Comparison of ENCODE assay signal across 8 cellular contexts in genomic region chr9:73133921-73134407, GRCh38. TPM values are rescaled to one million over a fixed set of nuclear protein-coding genes. Genes with fewer than 3 reads are reported as not detected.
DNase-seq lines count a peak whose midpoint lies in the region; ATAC-seq and TF ChIP-seq lines count a peak whose summit lies in the region.

No MANE protein-coding gene starts in this region.

- no peak for TF ChIP-seq CTCF in GM10248 (IDR thresholded peaks at IDR 0.05; ENCODE audit: control extremely low read depth, extremely low read depth, low read depth, missing control alignments)

- H3K4me1 ChIP-seq in CD8-positive, alpha-beta memory T cell (ENCODE audit: insufficient read depth, low read length): peaks cover 8% of the 10 kb centered on the region
- no peaks in the 10 kb centered on the region for H3K4me1 ChIP-seq in esophagus (ENCODE audit: control insufficient read depth in 2 of 2, insufficient read depth in 2 of 2, low read length in 1 of 2)

- peaks cover 0 to 3% (median 0%) of the 10 kb centered on the region in 3 donors for H3K36me3 Mint-ChIP-seq in CD8-positive, alpha-beta memory T cell

- POLR2A ChIA-PET in CD8-positive, alpha-beta memory T cell (lab: Charles Lee): interaction anchor here (1.0 to 2.5 kb wide), 4 partner anchors 12 to 23 kb away, joined by 3 to 28 read pairs (median 4); no protein-coding TSS in a partner anchor
- POLR2A ChIA-PET in GM10248 (lab: Yijun Ruan, JAX): no interaction called here

- no peaks in the 10 kb centered on the region for H3K36me3 ChIP-seq in CD8-positive, alpha-beta memory T cell (ENCODE audit: insufficient read depth, low read length)
- no peaks in the 10 kb centered on the region for H3K36me3 ChIP-seq in esophagus (ENCODE audit: control insufficient read depth in 2 of 2, insufficient read depth in 2 of 2, low read length in 1 of 2)

- peaks cover 24 to 41% (median 39%) of the 10 kb centered on the region in 3 donors for H3K4me1 Mint-ChIP-seq in CD8-positive, alpha-beta memory T cell

- H3K9me3 Mint-ChIP-seq in CD8-positive, alpha-beta memory T cell: no peaks in the 10 kb centered on the region

- no peaks in the 10 kb centered on the region for H3K27me3 Mint-ChIP-seq in CD8-positive, alpha-beta memory T cell

- no peaks in the 10 kb centered on the region for H3K27me3 ChIP-seq in CD8-positive, alpha-beta memory T cell (ENCODE audit: insufficient read depth, low read length, poor library complexity, severe bottlenecking)
- no peaks in the 10 kb centered on the region for H3K27me3 ChIP-seq in esophagus (ENCODE audit: control insufficient read depth in 1 of 2, insufficient read depth in 2 of 2, low read length in 2 of 2)

- CTCF ChIA-PET in CD8-positive, alpha-beta memory T cell (lab: Charles Lee): interaction anchor here (0.9 kb wide), 1 partner anchor 26 kb away, joined by 3 read pairs; no protein-coding TSS in a partner anchor
- CTCF ChIA-PET in GM10248 (lab: Yijun Ruan, JAX): interaction anchor here (1.5 to 2.1 kb wide), 3 partner anchors 11 to 36 kb away, joined by 3 to 5 read pairs (median 5); no protein-coding TSS in a partner anchor

- no peak overlapping the region for H3K27ac ChIP-seq in CD8-positive, alpha-beta memory T cell (ENCODE audit: low read depth, low read length)
- peak overlapping the region; percentile 40 to 85 for H3K27ac ChIP-seq in esophagus (ENCODE audit: low read depth in 2 of 2, low read length in 1 of 2)

- H3K4me3 Mint-ChIP-seq in CD8-positive, alpha-beta memory T cell: peak overlapping the region in 6 of 7 donors; percentile 13 to 63 (median 36)

- 42 to 48% methylated on average over 2 of the region's 2 CpGs for WGBS in esophagus, 2 donors

- H3K27ac Mint-ChIP-seq in CD8-positive, alpha-beta memory T cell: peak overlapping the region in 6 of 8 donors; percentile 20 to 78 (median 49)

- H3K4me3 ChIP-seq in CD8-positive, alpha-beta memory T cell (ENCODE audit: low read length): no peak overlapping the region
- H3K4me3 ChIP-seq in esophagus (ENCODE audit: low read depth in 1 of 2, low read length in 2 of 2): no peak overlapping the region

- H3K9me3 ChIP-seq in CD8-positive, alpha-beta memory T cell (ENCODE audit: low read length): no peaks in the 10 kb centered on the region
- no peaks in the 10 kb centered on the region for H3K9me3 ChIP-seq in esophagus (ENCODE audit: control insufficient read depth in 2 of 2, insufficient read depth in 1 of 2, low read depth in 1 of 2, low read length in 1 of 2)

- peak; percentile 69 for ATAC-seq in GM21390 (IDR thresholded peaks at IDR 0.05; ENCODE audit: unreplicated experiment)
- peak; percentile 27 for ATAC-seq in HG03558 (IDR thresholded peaks at IDR 0.05; ENCODE audit: extremely low read depth, unreplicated experiment)

- no peak for DNase-seq in CD8-positive, alpha-beta memory T cell
- DNase-seq in NCI-H1417 (lab: John Stamatoyannopoulos, UW): no peak
- no peak for DNase-seq in GM10248 (ENCODE audit: extremely low spot score)
- DNase-seq in NK-92 (lab: John Stamatoyannopoulos, UW; ENCODE audit: unreplicated experiment): no peak
- no peak for DNase-seq in DMS79 treated with DMSO at 0.1 percent for 48 hours (lab: John Stamatoyannopoulos, UW)

RNA-seq across cellular contexts. Expression of gene ANXA1, which starts 17.7 kb away (rescaled TPM):
- 10 to 100 TPM; 87.7 to 93.2 TPM for total RNA-seq in CD8-positive, alpha-beta memory T cell
- 517 TPM for polyA plus RNA-seq in CD8-positive, alpha-beta memory T cell
- polyA plus RNA-seq in esophagus: over 10,000 TPM in 1 of 2 donors, 1,000 to 10,000 TPM in 1; 8,051 to 11,813 TPM

Comparison
In these comparisons a context has a peak if more than half of its experiments do, and no peak if none do; other contexts are left out.
1. RNA of gene ANXA1, which starts 17.7 kb away (polyA plus RNA-seq): 8,051 to 11,813 TPM in esophagus; 517 TPM in CD8-positive, alpha-beta memory T cell (single experiment); every median in the first group is over 10 times any median in the second.